ENCODE assay signal across 18 cellular contexts in the genomic region with DNA sequence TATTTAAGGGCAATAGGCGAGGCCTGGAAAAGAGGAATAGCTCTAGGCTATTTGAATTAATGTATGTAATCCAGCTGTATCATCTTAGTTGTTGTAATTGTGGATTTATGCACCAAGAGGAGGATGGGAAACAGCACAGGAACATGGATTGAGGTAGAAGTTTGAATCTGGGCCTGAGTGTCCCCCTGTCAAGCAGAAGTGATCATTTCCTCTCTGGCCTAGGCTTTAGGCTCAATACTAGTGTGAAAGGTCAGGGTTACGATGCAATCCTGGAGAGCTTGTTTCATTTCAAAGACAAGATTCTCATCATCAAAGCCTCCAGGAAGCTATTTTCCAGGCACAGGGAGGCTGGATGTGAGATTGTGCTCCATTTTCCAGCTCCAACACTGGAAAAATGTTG.
"Had no signal": no experiment of that assay in that cellular context is flagged by ENCODE, and none has a peak within 500 bp of the region (broad histone marks: within the 10 kb centered on the region; RNA-seq: fewer than 3 reads in every experiment).

No MANE protein-coding gene starts in this region.

- H3K4me3 ChIP-seq: coronary artery, dorsolateral prefrontal cortex, esophagus muscularis mucosa, gastroesophageal sphincter, heart left ventricle, left lung, lung, mucosa of descending colon had no signal

- DNase-seq: dermis blood vessel endothelial cell; dorsolateral prefrontal cortex; effector CD4-positive, alpha-beta T cell; effector memory CD4-positive, alpha-beta T cell; foreskin keratinocyte; heart left ventricle; hippocampal formation; left cardiac atrium; left lung; left ventricle myocardium superior; mammary epithelial cell; mesendoderm; mucosa of descending colon had no signal

- H3K36me3 ChIP-seq: esophagus muscularis mucosa, gastroesophageal sphincter, heart left ventricle, left lung had no signal

- H3K4me3 Mint-ChIP-seq: memory B cell had no signal

- H3K9me3 ChIP-seq: left lung, mucosa of descending colon had no signal

- H3K36me3 Mint-ChIP-seq: memory B cell had no signal

- H3K27ac Mint-ChIP-seq: memory B cell had no signal

- H3K4me1 Mint-ChIP-seq: memory B cell had no signal

- H3K9me3 Mint-ChIP-seq: memory B cell had no signal

- H3K4me1 ChIP-seq: esophagus muscularis mucosa, foreskin keratinocyte, gastroesophageal sphincter, heart left ventricle, left lung had no signal

- H3K27ac ChIP-seq: coronary artery, dorsolateral prefrontal cortex, esophagus muscularis mucosa, foreskin keratinocyte, gastroesophageal sphincter, heart left ventricle, left lung had no signal

- ATAC-seq: foreskin keratinocyte, gastroesophageal sphincter, heart left ventricle, left cardiac atrium, left lung, left ventricle myocardium superior, mucosa of descending colon had no signal
